In genomic region chr19:29681422-29682235, GRCh38 we compare ENCODE assay signal across 10 cellular contexts. TPM values are rescaled to one million over a fixed set of nuclear protein-coding genes. Genes with fewer than 3 reads are reported as not detected.
DNase-seq lines count a peak whose midpoint lies in the region; ATAC-seq and TF ChIP-seq lines count a peak whose summit lies in the region.
"Had no signal": no experiment of that assay in that cellular context is flagged by ENCODE, and none has a peak within 500 bp of the region (broad histone marks: within the 10 kb centered on the region; RNA-seq: fewer than 3 reads in every experiment).

No MANE protein-coding gene starts in this region.

- H3K4me3 Mint-ChIP-seq in T-helper 17 cell, result peak overlapping the region; percentile 88

- ATAC-seq in T-helper 17 cell (no peak), psoas muscle (no peak)

- H3K27ac ChIP-seq in C4-2B (peak overlapping the region; percentile 99), esophagus muscularis mucosa (replicated peaks in 1 of 4) (peak overlapping the region; percentile 72 to 84 (median 79)), psoas muscle (peak overlapping the region; percentile 86)

- DNase-seq in T-helper 17 cell (no peak), esophagus muscularis mucosa (ENCODE audit: extremely low spot score) (no peak), psoas muscle (peak; percentile 62 to 69), NCI-H1694 treated with DMSO at 0.1 percent for 48 hours (lab: John Stamatoyannopoulos, UW) (no peak), OCI-M2 (lab: John Stamatoyannopoulos, UW; ENCODE audit: unreplicated experiment) (no peak), NCI-H526 (lab: John Stamatoyannopoulos, UW) (no peak), NCI-H510A treated with DMSO at 0.1 percent for 48 hours (lab: John Stamatoyannopoulos, UW) (no peak)
- DNase-seq: foreskin melanocyte, NCI-H1048 had no signal

- peaks cover 3% of the 10 kb centered on the region for H3K36me3 Mint-ChIP-seq in T-helper 17 cell (ENCODE audit: low read depth)

- TF ChIP-seq EP300 in esophagus muscularis mucosa (IDR thresholded peaks at IDR 0.05), result no peak

- 70% methylated on average over 7 of the region's 13 CpGs for WGBS in esophagus muscularis mucosa
- WGBS in psoas muscle, 3 donors, result 32 to 42% (median 41%) methylated on average over 12 to 13 of the region's 13 CpGs

- no peaks in the 10 kb centered on the region for H3K27me3 ChIP-seq in esophagus muscularis mucosa
- no peaks in the 10 kb centered on the region for H3K27me3 ChIP-seq in psoas muscle (ENCODE audit: insufficient read depth in 3 of 3, low read length in 2 of 3)

- H3K4me3 ChIP-seq in esophagus muscularis mucosa (no peak overlapping the region), psoas muscle (no peak overlapping the region)

- H3K36me3 ChIP-seq in esophagus muscularis mucosa, result peaks cover 0 to 18% (median 8%) of the 10 kb centered on the region in 4 donors
- no peaks in the 10 kb centered on the region for H3K36me3 ChIP-seq in psoas muscle (ENCODE audit: insufficient read depth in 1 of 2, low read depth in 1 of 2)

- H3K27ac Mint-ChIP-seq in T-helper 17 cell, result peak overlapping the region; percentile 95

- no peaks in the 10 kb centered on the region for H3K27me3 Mint-ChIP-seq in T-helper 17 cell

- no peaks in the 10 kb centered on the region for H3K9me3 ChIP-seq in T-helper 17 cell (ENCODE audit: control insufficient read depth, low read length, poor library complexity, severe bottlenecking)
- H3K9me3 ChIP-seq in esophagus muscularis mucosa, result no peaks in the 10 kb centered on the region
- no peaks in the 10 kb centered on the region for H3K9me3 ChIP-seq in psoas muscle

- no peak for TF ChIP-seq CTCF in C4-2B (conservative IDR thresholded peaks at IDR 0.05)
- no peak for TF ChIP-seq CTCF in esophagus muscularis mucosa (IDR thresholded peaks at IDR 0.05)
- no peak for TF ChIP-seq CTCF in psoas muscle (IDR thresholded peaks at IDR 0.05)

- H3K4me1 ChIP-seq in esophagus muscularis mucosa (peaks cover 60 to 87% (median 77%) of the 10 kb centered on the region in 4 donors), psoas muscle (peaks cover 76% of the 10 kb centered on the region)

- intact Hi-C loops in esophagus muscularis mucosa (cut with DNase I) (no loop called here), psoas muscle (cut with DNase I) (no loop called here)

- peaks cover 44% of the 10 kb centered on the region for H3K4me1 Mint-ChIP-seq in T-helper 17 cell

- TF ChIP-seq POLR2A in esophagus muscularis mucosa (IDR thresholded peaks at IDR 0.05; ENCODE audit: low read depth), result no peak

RNA-seq across cellular contexts. Expression of gene PLEKHF1, which starts 16.4 kb away (rescaled TPM):
- 10 to 100 TPM; 13.5 to 20.7 TPM for total RNA-seq in T-helper 17 cell
- total RNA-seq in esophagus muscularis mucosa, result 10 to 100 TPM; 27.4 to 58.6 (median 36.1) TPM
- total RNA-seq in psoas muscle, result 100 to 1,000 TPM in 1 of 4 donors, 10 to 100 TPM in 2, 1 to 10 TPM in 1; 5.1 to 119 (median 44.0) TPM
- 10 to 100 TPM; 60.2 to 77.0 (median 73.8) TPM for polyA plus RNA-seq in psoas muscle

RNA-seq across cellular contexts. Expression of gene C19orf12, which starts 33.4 kb away (rescaled TPM):
- total RNA-seq in T-helper 17 cell, result 10 to 100 TPM; 16.6 to 18.6 TPM
- 10 to 100 TPM; 27.0 to 52.9 (median 38.9) TPM for total RNA-seq in esophagus muscularis mucosa
- total RNA-seq in psoas muscle, result 10 to 100 TPM; 37.5 to 93.3 (median 55.6) TPM
- 100 to 1,000 TPM in 1 of 3 donors, 10 to 100 TPM in 2; 46.8 to 142 (median 68.4) TPM for polyA plus RNA-seq in psoas muscle

Comparison
In these comparisons a context has a peak if more than half of its experiments do, and no peak if none do; other contexts are left out.
1. DNase-seq: peak in psoas muscle (2 of 2); none in T-helper 17 cell (0 of 3), esophagus muscularis mucosa (single experiment), NCI-H1694 treated with DMSO at 0.1 percent for 48 hours (single experiment), OCI-M2 (single experiment), NCI-H526 (0 of 2) and NCI-H510A treated with DMSO at 0.1 percent for 48 hours (single experiment).
2. Peak in every context shown above with its lines, with median percentiles within 50 percentile points of each other: H3K27ac ChIP-seq.